ENCODE assay signal across 18 cellular contexts in genomic region chr13:49610176-49610575, GRCh38. TPM values are rescaled to one million over a fixed set of nuclear protein-coding genes. Genes with fewer than 3 reads are reported as not detected.
DNase-seq lines count a peak whose midpoint lies in the region; ATAC-seq, FAIRE-seq and TF ChIP-seq lines count a peak whose summit lies in the region.
"Had no signal": no experiment of that assay in that cellular context is flagged by ENCODE, and none has a peak within 500 bp of the region (broad histone marks: within the 10 kb centered on the region; RNA-seq: fewer than 3 reads in every experiment).

No MANE protein-coding gene starts in this region.

- CTCF ChIA-PET in IMR-90 (lab: Yijun Ruan, JAX), result no interaction called here

- no peak for ATAC-seq in IMR-90 (ENCODE audit: low read depth)
- no peak for ATAC-seq in GM18519 (IDR thresholded peaks at IDR 0.05; ENCODE audit: low FRiP score, unreplicated experiment)
- ATAC-seq in GM19023 (IDR thresholded peaks at IDR 0.05; ENCODE audit: unreplicated experiment), result no peak
- ATAC-seq: activated naive CD4-positive, alpha-beta T cell treated with anti-CD3 and anti-CD28 coated beads, Interleukin-2, amount 50 U/mL, for 72 hours; lower lobe of right lung; pancreas had no signal

- no TSS peak for BruUV-seq in IMR-90 (replicated peaks; lab: Mats Ljungman, UMichigan)

- H3K14ac ChIP-seq in IMR-90 (replicated peaks; ENCODE audit: low read depth, low read length), result no peak overlapping the region

- H3F3A ChIP-seq in SU-DHL-6 (ENCODE audit: insufficient read depth), result peaks cover 14% of the 10 kb centered on the region

- H3K4me1 ChIP-seq in IMR-90 (ENCODE audit: control insufficient read depth, insufficient read depth, low read length), result no peaks in the 10 kb centered on the region
- H3K4me1 ChIP-seq: lower lobe of right lung, pancreas had no signal

- H4K20me1 ChIP-seq in IMR-90 (ENCODE audit: insufficient read depth, low read length), result no peaks in the 10 kb centered on the region
- H4K20me1 ChIP-seq in SU-DHL-6 (ENCODE audit: low read depth, low read length), result no peaks in the 10 kb centered on the region

- H3K4ac ChIP-seq in IMR-90 (ENCODE audit: low read depth, low read length), result no peak overlapping the region

- no peak for TF ChIP-seq POLR2A in IMR-90 (IDR thresholded peaks at IDR 0.05; ENCODE audit: low read depth, low read length)

- dilution Hi-C loops in IMR-90 (cut with HindIII; ENCODE audit: low sequenced_read_pairs, unreplicated experiment), result no loop called here

- no peak overlapping the region for H3K27ac ChIP-seq in IMR-90 (ENCODE audit: insufficient read depth, low read length)
- peak overlapping the region; percentile 50 for H3K27ac ChIP-seq in SU-DHL-6 (ENCODE audit: low read depth, low read length)
- H3K27ac ChIP-seq: epithelial cell of prostate, lower lobe of right lung, pancreas, SK-N-MC, skin epidermis had no signal

- no peak for FAIRE-seq in RCC 7860 (lab: Jason Lieb, UNC)
- FAIRE-seq: pancreas had no signal

- H4K5ac ChIP-seq in IMR-90 (ENCODE audit: low read depth, low read length), result no peak overlapping the region

- H3K9me3 ChIP-seq in IMR-90 (ENCODE audit: control insufficient read depth, insufficient read depth, low read length) (no peaks in the 10 kb centered on the region), SU-DHL-6 (ENCODE audit: insufficient read depth, low read length) (no peaks in the 10 kb centered on the region)
- H3K9me3 ChIP-seq: lower lobe of right lung, pancreas had no signal

- no peak overlapping the region for H3K4me2 ChIP-seq in IMR-90 (ENCODE audit: low read depth, low read length)
- no peak overlapping the region for H3K4me2 ChIP-seq in SU-DHL-6 (ENCODE audit: low read depth, low read length, poor library complexity, severe bottlenecking)

- no peak overlapping the region for H4K91ac ChIP-seq in IMR-90 (ENCODE audit: insufficient read depth, low read depth, low read length)

- no peak overlapping the region for H2AK9ac ChIP-seq in IMR-90 (replicated peaks; ENCODE audit: low read depth, low read length, poor library complexity)

- intact Hi-C loops in IMR-90 (cut with micrococcal nuclease), result no loop called here

- H4K8ac ChIP-seq in IMR-90 (ENCODE audit: low read depth in 2 of 2, low read length in 2 of 2), result no peak overlapping the region

- in situ Hi-C loops in IMR-90 (cut with MboI; ENCODE audit: low sequenced_read_pairs), result no loop called here

- no peak overlapping the region for H2BK15ac ChIP-seq in IMR-90 (ENCODE audit: low read depth, low read length)

- H2AK5ac ChIP-seq in IMR-90 (ENCODE audit: low read depth, low read length), result 0 out of 2 replicates have a peak overlapping the region, but pooled peaks have one; percentile 4

- TF ChIP-seq CTCF in IMR-90 (conservative IDR thresholded peaks at IDR 0.05; ENCODE audit: low read depth, low read length) (no peak), SU-DHL-6 (IDR thresholded peaks at IDR 0.05; ENCODE audit: insufficient read depth, low read length, poor library complexity, severe bottlenecking) (no peak)

- DNase-seq in DMS153 (lab: John Stamatoyannopoulos, UW), result peak; percentile 32
- no peak for DNase-seq in IMR-90
- DNase-seq in NCI-H2227 (lab: John Stamatoyannopoulos, UW; ENCODE audit: unreplicated experiment), result peak; percentile 42
- no peak for DNase-seq in HuH-7 (ENCODE audit: low spot score)
- no peak for DNase-seq in RCC 7860 (ENCODE audit: low spot score)
- DNase-seq: activated CD4-positive, alpha-beta T cell treated with anti-CD3 and anti-CD28 coated beads, Interleukin-2, amount 50 U/mL, for 4 hours; lower lobe of right lung; MV-4-11; naive B cell; pancreas; stimulated activated CD4-positive, alpha-beta T cell treated with anti-CD3 and anti-CD28 coated beads, Interleukin-4, amount 100 ng/mL, for 4 hours had no signal

- H3K9me1 ChIP-seq in IMR-90 (ENCODE audit: insufficient read depth, low read length), result no peaks in the 10 kb centered on the region

- H2AFZ ChIP-seq in IMR-90 (replicated peaks; ENCODE audit: low read length, poor library complexity) (no peak overlapping the region), SU-DHL-6 (ENCODE audit: low read depth, low read length, severe bottlenecking) (no peak overlapping the region)

- no peak overlapping the region for H3K18ac ChIP-seq in IMR-90 (ENCODE audit: low read depth, low read length)

- H3K79me2 ChIP-seq in SU-DHL-6 (ENCODE audit: insufficient read depth, low read length), result no peaks in the 10 kb centered on the region

- H3K56ac ChIP-seq in IMR-90 (ENCODE audit: extremely low read depth, insufficient read depth, low read length), result no peak overlapping the region

- no peaks in the 10 kb centered on the region for H3K9me2 ChIP-seq in SU-DHL-6 (replicated peaks; ENCODE audit: insufficient read depth, low read length)

- 63% methylated on average over 1 of the region's 1 CpG; no CpG with 5 or more reads in 1 of the 2 experiments for WGBS in IMR-90 (ENCODE audit: extremely low coverage in 2 of 2, insufficient read length in 1 of 2), 2 experiments

- H3K27me3 ChIP-seq in IMR-90 (ENCODE audit: control insufficient read depth, insufficient read depth, low read length) (no peaks in the 10 kb centered on the region), SU-DHL-6 (ENCODE audit: low read length) (no peaks in the 10 kb centered on the region)
- H3K27me3 ChIP-seq: pancreas had no signal

- no peak for TF ChIP-seq RAD21 in IMR-90 (IDR thresholded peaks at IDR 0.05; ENCODE audit: low read length)

- H3K36me3 ChIP-seq in IMR-90 (ENCODE audit: control insufficient read depth, insufficient read depth, low read length) (no peaks in the 10 kb centered on the region), SU-DHL-6 (ENCODE audit: low read length) (no peaks in the 10 kb centered on the region)
- H3K36me3 ChIP-seq: lower lobe of right lung, pancreas had no signal

- POLR2A ChIA-PET in IMR-90 (lab: Charles Lee; ENCODE audit: unreplicated experiment), result no interaction called here

- H3K9ac ChIP-seq in IMR-90 (ENCODE audit: low read depth, low read length) (no peak overlapping the region), SU-DHL-6 (ENCODE audit: low read length) (no peak overlapping the region)

- H2BK120ac ChIP-seq in IMR-90 (ENCODE audit: low read depth, low read length), result no peak overlapping the region

- H3K23ac ChIP-seq in IMR-90 (ENCODE audit: low read depth, low read length), result no peak overlapping the region

- H3K4me3 ChIP-seq in IMR-90 (ENCODE audit: insufficient read depth, low read depth, low read length), result no peak overlapping the region
- H3K4me3 ChIP-seq in SU-DHL-6 (ENCODE audit: insufficient read depth, low read length, poor library complexity, severe bottlenecking), result no peak overlapping the region
- H3K4me3 ChIP-seq: lower lobe of right lung, pancreas, SK-N-MC, skin epidermis had no signal

- no peak overlapping the region for H2BK20ac ChIP-seq in IMR-90 (ENCODE audit: low read depth, low read length)

- H3K79me1 ChIP-seq in IMR-90 (ENCODE audit: low read depth in 1 of 2, low read length in 2 of 2), result no peaks in the 10 kb centered on the region

- no peak overlapping the region for H2BK5ac ChIP-seq in IMR-90 (ENCODE audit: low read depth, low read length, poor library complexity, severe bottlenecking)

TF ChIP-seq in IMR-90, 13 proteins besides CTCF, POLR2A, EP300 and RAD21:
- TF ChIP-seq MAFK (IDR thresholded peaks at IDR 0.05; ENCODE audit: low read depth, low read length) (no peak), USF2 (IDR thresholded peaks at IDR 0.05; ENCODE audit: low read depth, low read length) (no peak), ELK1 (IDR thresholded peaks at IDR 0.05; ENCODE audit: borderline replicate concordance, low read depth, low read length) (no peak), RCOR1 (IDR thresholded peaks at IDR 0.05; ENCODE audit: insufficient replicate concordance, low read length) (no peak), FOS (IDR thresholded peaks at IDR 0.05; ENCODE audit: low read depth, low read length) (no peak), CEBPB (IDR thresholded peaks at IDR 0.05; ENCODE audit: low read depth, low read length) (no peak), CHD1 (IDR thresholded peaks at IDR 0.05; ENCODE audit: low read depth, low read length) (no peak), MAZ (IDR thresholded peaks at IDR 0.05; ENCODE audit: borderline replicate concordance, low read depth, low read length) (no peak), SMC3 (IDR thresholded peaks at IDR 0.05; ENCODE audit: low read depth, low read length) (no peak), BHLHE40 (IDR thresholded peaks at IDR 0.05; ENCODE audit: low read depth, low read length) (no peak), NFE2L2 (IDR thresholded peaks at IDR 0.05; ENCODE audit: low read depth, low read length) (no peak), MXI1 (IDR thresholded peaks at IDR 0.05; ENCODE audit: borderline replicate concordance, low read depth, low read length) (no peak), RFX5 (IDR thresholded peaks at IDR 0.05; ENCODE audit: low read depth, low read length) (no peak)

RNA-seq across cellular contexts. Expression of gene ARL11, which starts 18.1 kb away (rescaled TPM):
- not detected in 2 replicates for total RNA-seq in IMR-90 (2012; rRNA removed)
- not detected in 2 replicates for polyA plus RNA-seq in IMR-90 (2012; rRNA removed)
- not detected in 2 replicates for polyA plus RNA-seq in IMR-90 (2012; cell fraction: cytosol; rRNA removed)
- polyA plus RNA-seq in IMR-90 (2012; cell fraction: nucleus; rRNA removed; ENCODE audit: low replicate concordance), result not detected in 2 replicates

RNA-seq across cellular contexts. Expression of gene RCBTB1, which starts 24.8 kb away (rescaled TPM):
- total RNA-seq in IMR-90 (2012; rRNA removed), result 11.3 and 16.1 TPM in 2 replicates
- polyA plus RNA-seq in IMR-90 (2012; rRNA removed), result 9.5 and 11.6 TPM in 2 replicates
- 3.2 and 3.6 TPM in 2 replicates for polyA plus RNA-seq in IMR-90 (2012; cell fraction: cytosol; rRNA removed)
- 7.4 and 24.5 TPM in 2 replicates for polyA plus RNA-seq in IMR-90 (2012; cell fraction: nucleus; rRNA removed; ENCODE audit: low replicate concordance)

Comparison
In these comparisons a context has a peak if more than half of its experiments do, and no peak if none do; other contexts are left out.
1. DNase-seq: peak in DMS153 (single experiment) and NCI-H2227 (single experiment); none in IMR-90 (single experiment), HuH-7 (single experiment) and RCC 7860 (single experiment).